Comparison of ENCODE assay signal across 8 cellular contexts in the genomic region with DNA sequence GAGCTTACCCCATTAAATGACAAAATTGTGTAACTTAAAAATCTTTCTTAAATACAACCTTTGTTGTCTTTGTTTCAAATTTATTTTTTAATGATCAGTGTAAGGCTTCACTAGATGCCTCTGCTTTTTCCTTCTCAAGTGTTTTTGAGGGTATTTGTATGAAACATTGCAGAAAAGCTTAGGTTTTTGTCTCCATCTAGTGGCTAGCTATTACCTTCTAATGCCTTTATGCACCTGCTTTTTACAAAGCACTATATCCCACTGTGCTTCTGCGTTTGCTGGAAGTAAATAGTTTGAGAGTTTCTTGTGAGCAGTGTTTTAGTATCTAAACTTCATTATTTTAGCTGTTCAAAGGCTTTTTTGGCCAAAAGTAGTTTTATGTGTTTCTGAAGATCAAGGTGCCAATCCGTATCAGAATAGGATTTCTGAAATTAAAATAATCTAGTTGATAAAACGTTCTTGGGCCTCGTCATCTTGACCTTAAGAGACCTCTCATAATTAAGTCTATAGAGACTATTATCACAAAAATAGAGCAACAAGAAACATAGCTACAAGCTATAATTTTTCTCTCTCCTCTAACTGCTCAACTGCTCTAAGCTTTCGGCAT. TPM values are rescaled to one million over a fixed set of nuclear protein-coding genes. Genes with fewer than 3 reads are reported as not detected.
DNase-seq lines count a peak whose midpoint lies in the region; ATAC-seq and TF ChIP-seq lines count a peak whose summit lies in the region.

No MANE protein-coding gene starts in this region.

- H3K4me3 Mint-ChIP-seq in nephron: no peak overlapping the region

- H3K79me2 ChIP-seq in Loucy (ENCODE audit: insufficient read depth, low read length): no peaks in the 10 kb centered on the region

- H3F3A ChIP-seq in Loucy (ENCODE audit: low read depth): no peaks in the 10 kb centered on the region; the same call in 1 of the 2 replicates

- peaks cover 17% of the 10 kb centered on the region for H3K9me3 Mint-ChIP-seq in nephron

- no peak overlapping the region for H2AFZ ChIP-seq in Loucy (ENCODE audit: low read length)

- H3K27ac Mint-ChIP-seq in nephron: no peak overlapping the region

- TF ChIP-seq CTCF in Loucy (conservative IDR thresholded peaks at IDR 0.05; ENCODE audit: low read length) (peak; percentile 86), RWPE2 (IDR thresholded peaks at IDR 0.05; ENCODE audit: poor library complexity, severe bottlenecking) (peak; percentile 83), nephron (IDR thresholded peaks at IDR 0.05; ENCODE audit: unreplicated experiment in 3 of 3) (peak; percentile 66 to 79 (median 67))

- DNase-seq in SKM-1 treated with dmso at 0.1 percent for 144 hours (lab: John Stamatoyannopoulos, UW; ENCODE audit: unreplicated experiment) (peak; percentile 50), SKM-1 (lab: John Stamatoyannopoulos, UW; ENCODE audit: unreplicated experiment) (no peak), RWPE2 (ENCODE audit: low spot score) (no peak), mucosa of gallbladder (ENCODE audit: low spot score) (no peak)

- no peaks in the 10 kb centered on the region for H3K4me1 ChIP-seq in Loucy (ENCODE audit: insufficient read depth, low read length, poor library complexity, severe bottlenecking)
- H3K4me1 ChIP-seq in RWPE2 (ENCODE audit: insufficient read depth, poor library complexity, severe bottlenecking): no peaks in the 10 kb centered on the region

- H3K27ac ChIP-seq in RWPE2 (ENCODE audit: poor library complexity, severe bottlenecking): no peak overlapping the region

- H3K4me2 ChIP-seq in Loucy (ENCODE audit: low read depth, low read length, poor library complexity, severe bottlenecking): no peak overlapping the region

- H4K20me1 ChIP-seq in Loucy (ENCODE audit: insufficient read depth, low read length, poor library complexity, severe bottlenecking): no peaks in the 10 kb centered on the region

- no peak overlapping the region for H3K9ac ChIP-seq in Loucy (ENCODE audit: low read depth, low read length, poor library complexity, severe bottlenecking)

- H3K4me1 Mint-ChIP-seq in nephron: no peaks in the 10 kb centered on the region

- peaks cover 41% of the 10 kb centered on the region for H3K36me3 ChIP-seq in Loucy (ENCODE audit: insufficient read depth, low read length)
- H3K36me3 ChIP-seq in RWPE2 (ENCODE audit: low read depth): peaks cover 32% of the 10 kb centered on the region

- ATAC-seq in RWPE2 (ENCODE audit: low read depth) (peak; percentile 82), esophagus mucosa (peak; percentile 59), GM21360 (IDR thresholded peaks at IDR 0.05; ENCODE audit: unreplicated experiment) (no peak)

- H3K9me3 ChIP-seq in Loucy (ENCODE audit: insufficient read depth, low read depth, low read length): no peaks in the 10 kb centered on the region
- no peaks in the 10 kb centered on the region for H3K9me3 ChIP-seq in RWPE2 (ENCODE audit: severe bottlenecking)

- no peaks in the 10 kb centered on the region for H3K27me3 Mint-ChIP-seq in nephron (ENCODE audit: low read depth)

- H3K27me3 ChIP-seq in Loucy (ENCODE audit: insufficient read depth, low read length, poor library complexity, severe bottlenecking) (no peaks in the 10 kb centered on the region), RWPE2 (ENCODE audit: insufficient read depth, poor library complexity, severe bottlenecking) (no peaks in the 10 kb centered on the region)

- peaks cover 47% of the 10 kb centered on the region for H3K36me3 Mint-ChIP-seq in nephron (ENCODE audit: low read depth)

- H3K4me3 ChIP-seq in Loucy (ENCODE audit: low read length, poor library complexity, severe bottlenecking): no peak overlapping the region
- no peak overlapping the region for H3K4me3 ChIP-seq in RWPE2 (ENCODE audit: severe bottlenecking)

- no peaks in the 10 kb centered on the region for H3K9me2 ChIP-seq in Loucy (replicated peaks; ENCODE audit: low read depth, low read length)

RNA-seq across cellular contexts. Expression of gene IWS1, which starts 47.0 kb away (rescaled TPM):
- 17.7 TPM for total RNA-seq in esophagus mucosa
- total RNA-seq in mucosa of gallbladder: 37.7 TPM

RNA-seq across cellular contexts. Expression of gene MYO7B, which starts 56.2 kb away (rescaled TPM):
- total RNA-seq in esophagus mucosa (0.04 TPM), mucosa of gallbladder (125 TPM)

Comparison
In these comparisons a context has a peak if more than half of its experiments do, and no peak if none do; other contexts are left out.
1. RNA of gene MYO7B, which starts 56.2 kb away (total RNA-seq): 125 TPM in mucosa of gallbladder (single experiment); 0.04 TPM in esophagus mucosa (single experiment); every median in the first group is over 100 times any median in the second.
2. Peak in every context shown above with its lines, with median percentiles within 50 percentile points of each other: CTCF ChIP-seq.